Comparison of ENCODE assay signal across 8 cellular contexts in the genomic region with DNA sequence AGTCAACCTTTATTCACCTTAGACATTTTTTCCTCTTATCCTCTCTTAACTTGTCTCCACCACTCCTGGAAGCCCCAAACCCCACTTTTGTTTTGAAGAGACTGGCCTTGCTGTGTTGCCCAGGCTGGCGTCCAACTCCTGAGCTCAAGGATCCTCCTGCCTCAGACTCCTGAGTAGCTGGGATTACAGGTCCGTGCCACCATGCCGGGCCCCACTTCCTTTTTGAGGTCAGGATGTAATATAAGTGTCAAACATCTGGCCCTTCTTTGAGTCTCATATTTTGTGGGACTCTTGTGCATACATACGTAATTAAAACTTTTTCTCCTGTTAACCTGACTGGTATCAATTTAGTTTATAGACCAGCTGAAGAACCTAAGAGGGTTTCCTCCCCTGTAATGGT. TPM values are rescaled to one million over a fixed set of nuclear protein-coding genes. Genes with fewer than 3 reads are reported as not detected.
A peak's percentile ranks its signal among the peaks of the same experiment; 100 is the strongest.
DNase-seq lines count a peak whose midpoint lies in the region; ATAC-seq and TF ChIP-seq lines count a peak whose summit lies in the region.

No MANE protein-coding gene starts in this region.

- peaks cover 27% of the 10 kb centered on the region for H3K36me3 Mint-ChIP-seq in Calu3 (ENCODE audit: insufficient read depth, unreplicated experiment)
- H3K36me3 Mint-ChIP-seq in activated T-cell treated with anti-CD3 and anti-CD28 coated beads, Interleukin-2, amount 50 U/mL, for 72 hours (ENCODE audit: insufficient read depth in 2 of 2): peaks cover 1% of the 10 kb centered on the region in 2 donors

- no peak for ATAC-seq in activated T-cell treated with anti-CD3 and anti-CD28 coated beads, Interleukin-2, amount 50 U/mL, for 72 hours (replicated peaks in 1 of 2)
- ATAC-seq in GM21528 (IDR thresholded peaks at IDR 0.05; ENCODE audit: low FRiP score, unreplicated experiment): no peak
- no peak for ATAC-seq in HG02884 (IDR thresholded peaks at IDR 0.05; ENCODE audit: unreplicated experiment)

- peak overlapping the region; percentile 22 for H2AFZ ChIP-seq in Karpas-422 (ENCODE audit: low read length)
- H2AFZ ChIP-seq in neural cell (ENCODE audit: low read depth, low read length): no peak overlapping the region

- intact Hi-C loops in Calu3 (cut with micrococcal nuclease; ENCODE audit: unreplicated experiment): loop anchor here (5.0 to 10.0 kb wide), 2 partner anchors 134 to 292 kb away; no protein-coding TSS in a partner anchor

- H3K27me3 ChIP-seq in Karpas-422 (ENCODE audit: low read length) (no peaks in the 10 kb centered on the region), neural cell (ENCODE audit: insufficient read depth, low read depth, low read length) (no peaks in the 10 kb centered on the region)

- H3K27ac Mint-ChIP-seq in Calu3 (ENCODE audit: unreplicated experiment): peak overlapping the region; percentile 91
- H3K27ac Mint-ChIP-seq in activated T-cell treated with anti-CD3 and anti-CD28 coated beads, Interleukin-2, amount 50 U/mL, for 72 hours: peak overlapping the region; percentile 63

- H3K9ac ChIP-seq in Karpas-422 (ENCODE audit: low read length) (peak overlapping the region; percentile 56), neural cell (ENCODE audit: low read length) (no peak overlapping the region)

- BruUV-seq in Calu3 (replicated peaks; lab: Mats Ljungman, UMichigan): no TSS peak

- peak overlapping the region; percentile 73 for H3K27ac ChIP-seq in Karpas-422 (ENCODE audit: low read length)
- no peak overlapping the region for H3K27ac ChIP-seq in neural cell (ENCODE audit: low read length)

- peaks cover 17% of the 10 kb centered on the region for H3K4me1 Mint-ChIP-seq in Calu3 (ENCODE audit: low read depth, unreplicated experiment)
- peaks cover 46% of the 10 kb centered on the region for H3K4me1 Mint-ChIP-seq in activated T-cell treated with anti-CD3 and anti-CD28 coated beads, Interleukin-2, amount 50 U/mL, for 72 hours (ENCODE audit: low read depth)

- H3K36me3 ChIP-seq in Karpas-422 (ENCODE audit: insufficient read depth, low read length) (no peaks in the 10 kb centered on the region), neural cell (ENCODE audit: insufficient read depth, low read length) (no peaks in the 10 kb centered on the region)

- TF ChIP-seq RAD21 in neural cell (conservative IDR thresholded peaks at IDR 0.05): no peak

- TF ChIP-seq CTCF in Calu3 (IDR thresholded peaks at IDR 0.05; ENCODE audit: unreplicated experiment) (no peak), neural cell (IDR thresholded peaks at IDR 0.05; ENCODE audit: poor library complexity, severe bottlenecking) (no peak)

- TF ChIP-seq EP300 in neural cell (conservative IDR thresholded peaks at IDR 0.05; ENCODE audit: poor library complexity, severe bottlenecking): no peak

- H3K4me1 ChIP-seq in Karpas-422 (ENCODE audit: low read length): peaks cover 29% of the 10 kb centered on the region

- H3K27me3 Mint-ChIP-seq in Calu3 (ENCODE audit: unreplicated experiment): no peaks in the 10 kb centered on the region
- no peaks in the 10 kb centered on the region for H3K27me3 Mint-ChIP-seq in activated T-cell treated with anti-CD3 and anti-CD28 coated beads, Interleukin-2, amount 50 U/mL, for 72 hours (ENCODE audit: low read depth)

- peaks cover 7% of the 10 kb centered on the region; the same call in 1 of the 2 replicates for H3K79me2 ChIP-seq in Karpas-422 (ENCODE audit: low read length)
- H3K79me2 ChIP-seq in neural cell (replicated peaks; ENCODE audit: insufficient read depth, low read length): peaks cover 29% of the 10 kb centered on the region

- DNase-seq in Calu3 (no peak), Karpas-422 (no peak), amniotic stem cell (lab: John Stamatoyannopoulos, UW) (no peak), SHP77 treated with DMSO at 0.1 percent for 48 hours (lab: John Stamatoyannopoulos, UW) (no peak)
- peak; percentile 9 to 21 for DNase-seq in activated T-cell treated with anti-CD3 and anti-CD28 coated beads, Interleukin-2, amount 50 U/mL, for 72 hours

- no peaks in the 10 kb centered on the region for H3K9me2 ChIP-seq in Karpas-422 (replicated peaks; ENCODE audit: insufficient read depth, low read length)
- H3K9me2 ChIP-seq in neural cell (ENCODE audit: insufficient read depth, low read length): no peaks in the 10 kb centered on the region

- no peaks in the 10 kb centered on the region for H3F3A ChIP-seq in neural cell (ENCODE audit: insufficient read depth, low read length, poor library complexity, severe bottlenecking)

- H4K20me1 ChIP-seq in Karpas-422 (ENCODE audit: insufficient read depth, low read depth, low read length) (peaks cover 12% of the 10 kb centered on the region; the same call in 1 of the 2 replicates), neural cell (ENCODE audit: insufficient read depth) (no peaks in the 10 kb centered on the region)

- H3K9me3 ChIP-seq in Karpas-422 (ENCODE audit: low read length) (no peaks in the 10 kb centered on the region), neural cell (ENCODE audit: low read length) (no peaks in the 10 kb centered on the region)

- H3K4me3 ChIP-seq in Karpas-422 (ENCODE audit: low read length) (peak overlapping the region; percentile 86; the same call in 1 of the 2 replicates), neural cell (ENCODE audit: low read length) (peak overlapping the region; percentile 89)

- CTCF ChIA-PET in Calu3 (lab: Charles Lee): interaction anchor here (0.6 to 2.1 kb wide), 3 partner anchors 12 to 60 kb away, joined by 3 to 6 read pairs (median 4); no protein-coding TSS in a partner anchor

- no peaks in the 10 kb centered on the region for H3K9me3 Mint-ChIP-seq in Calu3 (ENCODE audit: low read depth, unreplicated experiment)
- no peaks in the 10 kb centered on the region for H3K9me3 Mint-ChIP-seq in activated T-cell treated with anti-CD3 and anti-CD28 coated beads, Interleukin-2, amount 50 U/mL, for 72 hours

- peak overlapping the region; percentile 91 for H3K4me3 Mint-ChIP-seq in Calu3 (ENCODE audit: low read depth, unreplicated experiment)
- H3K4me3 Mint-ChIP-seq in activated T-cell treated with anti-CD3 and anti-CD28 coated beads, Interleukin-2, amount 50 U/mL, for 72 hours: peak overlapping the region; percentile 93 to 100

- H3K4me2 ChIP-seq in Karpas-422 (ENCODE audit: low read depth, low read length, poor library complexity, severe bottlenecking) (peak overlapping the region; percentile 71), neural cell (ENCODE audit: low read length) (no peak overlapping the region)

TF ChIP-seq in neural cell, 6 proteins besides CTCF, POLR2A, EP300 and RAD21:
- no peak for TF ChIP-seq EZH2 (IDR thresholded peaks at IDR 0.05; ENCODE audit: borderline replicate concordance, insufficient read depth, low read length, poor library complexity, severe bottlenecking)
- no peak for TF ChIP-seq TAF1 (IDR thresholded peaks at IDR 0.05; ENCODE audit: low read depth)
- no peak for TF ChIP-seq REST (IDR thresholded peaks at IDR 0.05; ENCODE audit: borderline replicate concordance)
- no peak for TF ChIP-seq MXI1 (conservative IDR thresholded peaks at IDR 0.05; ENCODE audit: poor library complexity, severe bottlenecking)
- TF ChIP-seq SMC3 (conservative IDR thresholded peaks at IDR 0.05; ENCODE audit: poor library complexity): no peak
- no peak for TF ChIP-seq POLR2AphosphoS5 (IDR thresholded peaks at IDR 0.05)

RNA-seq across cellular contexts. Expression of gene CDK19, which starts 1.4 kb away (rescaled TPM):
- 17.7 and 24.3 TPM in 2 replicates for total RNA-seq in Calu3 (2022)
- total RNA-seq in Karpas-422 (2014; rRNA removed; shearing (Covaris generic); ENCODE audit: low replicate concordance): 5.7 and 18.1 TPM in 2 replicates
- total RNA-seq in activated T-cell treated with anti-CD3 and anti-CD28 coated beads, Interleukin-2, amount 50 U/mL, for 72 hours: 10 to 100 TPM; 31.9 to 34.0 TPM
- polyA plus RNA-seq in neural cell: 39.0 and 40.7 TPM in 2 replicates
- polyA minus RNA-seq in neural cell: 62.6 and 77.6 TPM in 2 replicates

RNA-seq across cellular contexts. Expression of gene AMD1, which starts 57.9 kb away (rescaled TPM):
- 74.0 and 74.6 TPM in 2 replicates for total RNA-seq in Calu3 (2022)
- 38.2 and 87.4 TPM in 2 replicates for total RNA-seq in Karpas-422 (2014; rRNA removed; shearing (Covaris generic); ENCODE audit: low replicate concordance)
- total RNA-seq in activated T-cell treated with anti-CD3 and anti-CD28 coated beads, Interleukin-2, amount 50 U/mL, for 72 hours: 10 to 100 TPM; 55.5 to 61.4 TPM
- 77.6 and 86.5 TPM in 2 replicates for polyA plus RNA-seq in neural cell
- polyA minus RNA-seq in neural cell: 86.9 and 87.2 TPM in 2 replicates

Comparison
In these comparisons a context has a peak if more than half of its experiments do, and no peak if none do; other contexts are left out.
1. DNase-seq: peak in activated T-cell treated with anti-CD3 and anti-CD28 coated beads, Interleukin-2, amount 50 U/mL, for 72 hours (2 of 2); none in Calu3 (single experiment), Karpas-422 (single experiment), amniotic stem cell (single experiment) and SHP77 treated with DMSO at 0.1 percent for 48 hours (single experiment).